18 cellular contexts compared by ENCODE assay signal in the genomic region with DNA sequence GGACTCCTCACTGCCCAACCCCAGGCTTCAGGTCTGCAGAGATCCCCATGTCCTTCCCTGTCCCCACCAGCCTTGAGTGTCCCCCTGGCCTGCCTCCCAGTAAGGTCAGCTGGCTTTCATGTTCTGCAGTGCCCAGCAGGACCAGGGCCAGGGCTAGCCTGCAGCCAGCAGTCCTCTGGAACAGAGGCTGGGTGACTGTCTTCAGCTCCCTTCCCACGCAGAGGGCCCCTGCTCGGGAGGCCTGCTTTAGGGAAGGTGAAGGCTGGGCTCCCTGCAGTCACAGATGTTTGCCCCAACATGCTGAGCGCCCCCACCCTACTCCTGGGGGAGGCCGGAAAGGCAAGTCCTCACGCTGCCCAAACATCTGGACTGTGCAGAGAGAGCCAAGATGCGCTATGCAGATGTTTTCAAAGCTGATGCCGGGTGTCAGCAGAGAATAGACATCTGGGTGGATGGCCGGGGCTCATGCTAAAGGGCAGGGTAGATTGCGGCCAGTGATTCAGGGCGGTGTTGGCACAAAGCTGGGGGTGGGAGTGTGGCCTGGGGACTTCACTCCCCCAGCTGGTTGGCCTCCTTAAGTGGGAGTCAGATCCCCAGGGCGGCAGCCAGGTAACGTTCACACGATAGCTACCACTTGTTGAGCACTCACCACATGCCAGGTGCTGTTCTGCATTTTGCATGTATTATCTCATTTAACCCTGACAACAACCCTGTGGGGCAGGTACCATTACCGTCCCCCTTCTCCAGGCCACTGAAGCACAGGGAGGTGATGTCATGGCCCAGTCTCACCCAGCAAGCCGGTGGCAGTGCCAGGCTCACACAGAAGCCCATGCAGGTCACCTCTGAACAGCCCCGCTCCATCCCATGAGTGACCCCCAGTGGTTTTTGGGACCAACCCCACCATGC.
DNase-seq lines count a peak whose midpoint lies in the region; ATAC-seq, FAIRE-seq and TF ChIP-seq lines count a peak whose summit lies in the region.
"Had no signal": no experiment of that assay in that cellular context is flagged by ENCODE, and none has a peak within 500 bp of the region (broad histone marks: within the 10 kb centered on the region; RNA-seq: fewer than 3 reads in every experiment).

No MANE protein-coding gene starts in this region.

- no peaks in the 10 kb centered on the region for H3K79me2 ChIP-seq in PC-3 (ENCODE audit: low read length)

- H3K27me3 Mint-ChIP-seq in central memory CD8-positive, alpha-beta T cell: peaks cover 43% of the 10 kb centered on the region
- H3K27me3 Mint-ChIP-seq in activated CD8-positive, alpha-beta memory T cell treated with anti-CD3 and anti-CD28 coated beads, Interleukin-2, amount 10 ng/mL, durations not matched to agents 7 days and 5 days: peaks cover 21% of the 10 kb centered on the region

- no peaks in the 10 kb centered on the region for H3K9me3 Mint-ChIP-seq in central memory CD8-positive, alpha-beta T cell
- no peaks in the 10 kb centered on the region for H3K9me3 Mint-ChIP-seq in activated CD8-positive, alpha-beta memory T cell treated with anti-CD3 and anti-CD28 coated beads, Interleukin-2, amount 10 ng/mL, durations not matched to agents 7 days and 5 days (ENCODE audit: low read depth)
- H3K9me3 Mint-ChIP-seq: mesothelial cell of epicardium; T-helper 1 cell treated with Interleukin-12 subunit alpha and Interleukin-12 subunit beta and Interleukin-4 antibody, amounts not matched to agents 30 μg/mL and 1 μg/mL, for 36 hours; type B pancreatic cell had no signal

- POLR2A ChIA-PET in PC-3 (lab: Charles Lee; ENCODE audit: unreplicated experiment): interaction anchor here (0.5 kb wide), 1 partner anchor 184 kb away, joined by 5 read pairs; no protein-coding TSS in a partner anchor

- DNase-seq in GM03348 (ENCODE audit: low spot score) (peak; percentile 43), left cardiac atrium (peak; percentile 55), posterior vena cava (ENCODE audit: low spot score) (peak; percentile 67), PC-3 (no peak), GM12891 (ENCODE audit: insufficient read length, low spot score) (no peak)
- no peak for DNase-seq in central memory CD8-positive, alpha-beta T cell (ENCODE audit: low spot score in 2 of 2)
- DNase-seq in activated CD8-positive, alpha-beta memory T cell treated with anti-CD3 and anti-CD28 coated beads, Interleukin-2, amount 10 ng/mL, durations not matched to agents 7 days and 5 days: no peak
- no peak for DNase-seq in effector memory CD4-positive, alpha-beta T cell
- DNase-seq: activated CD4-positive, alpha-beta T cell treated with anti-CD3 and anti-CD28 coated beads for 4 hours; DND-41; NCI-H1105; OCI-M1; stimulated activated CD4-positive, alpha-beta T cell treated with anti-CD3 and anti-CD28 coated beads, Interleukin-1b, Interleukin-23, amount 100 ng/mL, for 48 hours; stimulated activated CD8-positive, alpha-beta memory T cell treated with anti-CD3 and anti-CD28 coated beads, Interleukin-4, amount 100 ng/mL, for 48 hours had no signal

- H3K27me3 ChIP-seq in PC-3 (ENCODE audit: low read length): no peaks in the 10 kb centered on the region
- no peaks in the 10 kb centered on the region for H3K27me3 ChIP-seq in effector memory CD4-positive, alpha-beta T cell (replicated peaks; ENCODE audit: control insufficient read depth, insufficient read depth, low read length, poor library complexity, severe bottlenecking)

- H3K27ac ChIP-seq in PC-3 (ENCODE audit: low read length): no peak overlapping the region
- no peak overlapping the region for H3K27ac ChIP-seq in effector memory CD4-positive, alpha-beta T cell (ENCODE audit: insufficient read depth, low read length, poor library complexity, severe bottlenecking)

- H3K4me2 ChIP-seq in PC-3 (ENCODE audit: low read length): no peak overlapping the region

- intact Hi-C loops in left cardiac atrium (cut with DNase I) (loop anchor here in 1 of 2 donors (5.0 kb wide), 1 partner anchor 72 kb away; a partner anchor contains a TSS), posterior vena cava (cut with DNase I) (no loop called here), PC-3 (cut with micrococcal nuclease) (no loop called here)

- no peaks in the 10 kb centered on the region for H4K20me1 ChIP-seq in PC-3 (ENCODE audit: low read length)

- no peak for ATAC-seq in central memory CD8-positive, alpha-beta T cell (replicated peaks; ENCODE audit: extremely low read depth, poor library complexity, severe bottlenecking)
- ATAC-seq in left cardiac atrium (peak; percentile 48 to 75), PC-3 (no peak)
- ATAC-seq in activated CD8-positive, alpha-beta memory T cell treated with anti-CD3 and anti-CD28 coated beads, Interleukin-2, amount 10 ng/mL, durations not matched to agents 7 days and 5 days: no peak

- CTCF ChIA-PET in activated CD8-positive, alpha-beta memory T cell treated with anti-CD3 and anti-CD28 coated beads, Interleukin-2, amount 10 ng/mL, durations not matched to agents 7 days and 5 days (lab: Charles Lee): no interaction called here
- CTCF ChIA-PET in PC-3 (lab: Charles Lee): interaction anchor here (1.0 kb wide), 1 partner anchor 36 kb away, joined by 3 read pairs; no protein-coding TSS in a partner anchor

- no peaks in the 10 kb centered on the region for H3K36me3 ChIP-seq in PC-3 (ENCODE audit: low read depth, low read length)
- no peaks in the 10 kb centered on the region for H3K36me3 ChIP-seq in effector memory CD4-positive, alpha-beta T cell (ENCODE audit: control insufficient read depth, insufficient read depth, low read length)

- no peaks in the 10 kb centered on the region for H3K9me3 ChIP-seq in PC-3 (ENCODE audit: low read length)
- no peaks in the 10 kb centered on the region for H3K9me3 ChIP-seq in effector memory CD4-positive, alpha-beta T cell (ENCODE audit: control insufficient read depth, low read length)

- peaks cover 37% of the 10 kb centered on the region for H3K4me1 ChIP-seq in PC-3 (ENCODE audit: insufficient read depth, low read length)
- no peaks in the 10 kb centered on the region for H3K4me1 ChIP-seq in effector memory CD4-positive, alpha-beta T cell (ENCODE audit: control insufficient read depth, insufficient read depth, low read length, poor library complexity, severe bottlenecking)

- no peak overlapping the region for H3K9ac ChIP-seq in PC-3 (ENCODE audit: low read length)

- H2AFZ ChIP-seq in PC-3 (ENCODE audit: low read length): no peak overlapping the region

- BruUV-seq in PC-3 (replicated peaks; lab: Mats Ljungman, UMichigan): no TSS peak

- peaks cover 10% of the 10 kb centered on the region for H3K4me1 Mint-ChIP-seq in central memory CD8-positive, alpha-beta T cell
- peaks cover 17% of the 10 kb centered on the region for H3K4me1 Mint-ChIP-seq in activated CD8-positive, alpha-beta memory T cell treated with anti-CD3 and anti-CD28 coated beads, Interleukin-2, amount 10 ng/mL, durations not matched to agents 7 days and 5 days

- H3K4me3 Mint-ChIP-seq in central memory CD8-positive, alpha-beta T cell: no peak overlapping the region
- H3K4me3 Mint-ChIP-seq in activated CD8-positive, alpha-beta memory T cell treated with anti-CD3 and anti-CD28 coated beads, Interleukin-2, amount 10 ng/mL, durations not matched to agents 7 days and 5 days: no peak overlapping the region
- H3K4me3 Mint-ChIP-seq: mesothelial cell of epicardium; T-helper 1 cell treated with Interleukin-12 subunit alpha and Interleukin-12 subunit beta and Interleukin-4 antibody, amounts not matched to agents 30 μg/mL and 1 μg/mL, for 36 hours; type B pancreatic cell had no signal

- peak overlapping the region; percentile 35 for H3K27ac Mint-ChIP-seq in central memory CD8-positive, alpha-beta T cell (ENCODE audit: low read depth)
- no peak overlapping the region for H3K27ac Mint-ChIP-seq in activated CD8-positive, alpha-beta memory T cell treated with anti-CD3 and anti-CD28 coated beads, Interleukin-2, amount 10 ng/mL, durations not matched to agents 7 days and 5 days
- H3K27ac Mint-ChIP-seq: mesothelial cell of epicardium; progenitor cell of endocrine pancreas; T-helper 1 cell treated with Interleukin-12 subunit alpha and Interleukin-12 subunit beta and Interleukin-4 antibody, amounts not matched to agents 30 μg/mL and 1 μg/mL, for 36 hours; type B pancreatic cell had no signal

- H3F3A ChIP-seq in PC-3 (ENCODE audit: low read length, unreplicated experiment): no peaks in the 10 kb centered on the region

- no peaks in the 10 kb centered on the region for H3K9me2 ChIP-seq in PC-3 (replicated peaks; ENCODE audit: low read length)

- TF ChIP-seq CTCF in PC-3 (conservative IDR thresholded peaks at IDR 0.05; ENCODE audit: low read depth, low read length): no peak

- H3K36me3 Mint-ChIP-seq in central memory CD8-positive, alpha-beta T cell (ENCODE audit: insufficient read depth): no peaks in the 10 kb centered on the region
- no peaks in the 10 kb centered on the region for H3K36me3 Mint-ChIP-seq in activated CD8-positive, alpha-beta memory T cell treated with anti-CD3 and anti-CD28 coated beads, Interleukin-2, amount 10 ng/mL, durations not matched to agents 7 days and 5 days
- H3K36me3 Mint-ChIP-seq: mesothelial cell of epicardium, type B pancreatic cell had no signal

- H3K4me3 ChIP-seq in PC-3 (ENCODE audit: low read length): no peak overlapping the region
- H3K4me3 ChIP-seq in effector memory CD4-positive, alpha-beta T cell (ENCODE audit: insufficient read depth, low read depth, low read length, poor library complexity, severe bottlenecking): no peak overlapping the region

- no peak for FAIRE-seq in GM12891 (lab: Jason Lieb, UNC)

- TF ChIP-seq POLR2A in GM12891 (IDR thresholded peaks at IDR 0.05; ENCODE audit: low read depth, low read length): no peak

TF ChIP-seq in GM12891, 5 proteins besides CTCF, POLR2A, EP300 and RAD21:
- no peak for TF ChIP-seq PAX5 (IDR thresholded peaks at IDR 0.05; ENCODE audit: insufficient read depth, low read length, severe bottlenecking)
- no peak for TF ChIP-seq POU2F2 (IDR thresholded peaks at IDR 0.05; ENCODE audit: low read depth, low read length)
- TF ChIP-seq TAF1 (IDR thresholded peaks at IDR 0.05; ENCODE audit: low read depth, low read length): no peak
- no peak for TF ChIP-seq SPI1 (IDR thresholded peaks at IDR 0.05; ENCODE audit: low read depth, low read length)
- no peak for TF ChIP-seq POLR2AphosphoS5 (IDR thresholded peaks at IDR 0.05; ENCODE audit: low read depth, low read length)

Comparison
In these comparisons a context has a peak if more than half of its experiments do, and no peak if none do; other contexts are left out.
1. DNase-seq: peak in GM03348 (single experiment), left cardiac atrium (single experiment) and posterior vena cava (single experiment); none in central memory CD8-positive, alpha-beta T cell (0 of 2), activated CD8-positive, alpha-beta memory T cell treated with anti-CD3 and anti-CD28 coated beads, Interleukin-2, amount 10 ng/mL, durations not matched to agents 7 days and 5 days (single experiment), PC-3 (single experiment), effector memory CD4-positive, alpha-beta T cell (0 of 3) and GM12891 (single experiment).
2. ATAC-seq: peak in left cardiac atrium (2 of 2); none in central memory CD8-positive, alpha-beta T cell (single experiment), activated CD8-positive, alpha-beta memory T cell treated with anti-CD3 and anti-CD28 coated beads, Interleukin-2, amount 10 ng/mL, durations not matched to agents 7 days and 5 days (single experiment) and PC-3 (single experiment).